ENCODE assay signal across 8 cellular contexts in the genomic region with DNA sequence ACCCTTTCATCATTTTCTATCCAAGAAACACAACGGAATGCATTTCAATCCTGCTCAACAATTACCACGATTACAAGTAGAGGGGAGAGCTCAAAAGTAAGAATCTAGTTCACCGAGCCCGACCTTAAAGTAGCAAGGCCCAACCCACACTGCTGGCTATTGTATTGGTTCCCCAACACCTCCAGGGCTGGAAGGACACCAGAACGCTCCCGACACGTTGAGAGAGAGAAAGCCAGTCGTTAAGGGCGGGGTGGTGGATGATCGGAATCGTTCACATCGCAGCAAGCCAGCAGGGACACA. TPM values are rescaled to one million over a fixed set of nuclear protein-coding genes. Genes with fewer than 3 reads are reported as not detected.
DNase-seq lines count a peak whose midpoint lies in the region; TF ChIP-seq lines count a peak whose summit lies in the region.

No MANE protein-coding gene starts in this region.

- peak overlapping the region; percentile 90 for H3K4me3 Mint-ChIP-seq in activated naive CD4-positive, alpha-beta T cell treated with anti-CD3 and anti-CD28 coated beads, Interleukin-2, amount 50 U/mL, for 24 hours
- H3K4me3 Mint-ChIP-seq in activated CD4-positive, alpha-beta memory T cell treated with anti-CD3 and anti-CD28 coated beads for 36 hours: peak overlapping the region; percentile 88
- peak overlapping the region; percentile 83 to 92 (median 89) for H3K4me3 Mint-ChIP-seq in immature natural killer cell

- no peaks in the 10 kb centered on the region for H3K9me3 ChIP-seq in stomach smooth muscle (ENCODE audit: control insufficient read depth in 2 of 2, low read length in 2 of 2)

- intact Hi-C loops in activated CD4-positive, alpha-beta memory T cell treated with anti-CD3 and anti-CD28 coated beads for 36 hours (cut with micrococcal nuclease): no loop called here

- peak overlapping the region; percentile 86 for H3K27ac Mint-ChIP-seq in activated naive CD4-positive, alpha-beta T cell treated with anti-CD3 and anti-CD28 coated beads, Interleukin-2, amount 50 U/mL, for 24 hours
- H3K27ac Mint-ChIP-seq in activated CD4-positive, alpha-beta memory T cell treated with anti-CD3 and anti-CD28 coated beads for 36 hours: peak overlapping the region; percentile 81
- peak overlapping the region; percentile 83 to 94 (median 90) for H3K27ac Mint-ChIP-seq in immature natural killer cell

- no peak for DNase-seq in activated naive CD4-positive, alpha-beta T cell (lab: John Stamatoyannopoulos, UW)
- no peak for DNase-seq in activated CD4-positive, alpha-beta memory T cell treated with anti-CD3 and anti-CD28 coated beads for 36 hours
- DNase-seq in immature natural killer cell: no peak
- DNase-seq in GM13976 (ENCODE audit: low spot score): no peak
- no peak for DNase-seq in inferior parietal cortex (ENCODE audit: extremely low spot score)
- DNase-seq in occipital lobe (lab: John Stamatoyannopoulos, UW): no peak

- no peaks in the 10 kb centered on the region for H3K27me3 Mint-ChIP-seq in activated naive CD4-positive, alpha-beta T cell treated with anti-CD3 and anti-CD28 coated beads, Interleukin-2, amount 50 U/mL, for 24 hours
- H3K27me3 Mint-ChIP-seq in activated CD4-positive, alpha-beta memory T cell treated with anti-CD3 and anti-CD28 coated beads for 36 hours: no peaks in the 10 kb centered on the region
- peaks cover 8 to 15% (median 10%) of the 10 kb centered on the region in 3 donors for H3K27me3 Mint-ChIP-seq in immature natural killer cell (ENCODE audit: low read depth in 3 of 3)

- H3K9ac ChIP-seq in stomach smooth muscle (ENCODE audit: low read length in 2 of 2): peak overlapping the region; percentile 81 to 91

- no peak for TF ChIP-seq CTCF in GM13976 (IDR thresholded peaks at IDR 0.05; ENCODE audit: borderline replicate concordance, control extremely low read depth, extremely low read depth, insufficient read depth, missing control alignments)

- CTCF ChIA-PET in activated CD4-positive, alpha-beta memory T cell treated with anti-CD3 and anti-CD28 coated beads for 36 hours (lab: Charles Lee): interaction anchor here (0.7 kb wide), 1 partner anchor 19 kb away, joined by 3 read pairs; no protein-coding TSS in a partner anchor

- peaks cover 10% of the 10 kb centered on the region for H3K4me1 ChIP-seq in stomach smooth muscle (ENCODE audit: control insufficient read depth, insufficient read depth, low read length)

- H3K9me3 Mint-ChIP-seq in activated naive CD4-positive, alpha-beta T cell treated with anti-CD3 and anti-CD28 coated beads, Interleukin-2, amount 50 U/mL, for 24 hours: no peaks in the 10 kb centered on the region
- H3K9me3 Mint-ChIP-seq in activated CD4-positive, alpha-beta memory T cell treated with anti-CD3 and anti-CD28 coated beads for 36 hours: no peaks in the 10 kb centered on the region
- H3K9me3 Mint-ChIP-seq in immature natural killer cell: no peaks in the 10 kb centered on the region

- H3K36me3 ChIP-seq in stomach smooth muscle (ENCODE audit: control insufficient read depth in 2 of 2, insufficient read depth in 2 of 2, low read length in 2 of 2): no peaks in the 10 kb centered on the region

- no peak overlapping the region for H3K27ac ChIP-seq in stomach smooth muscle (ENCODE audit: low read length)

- H3K4me3 ChIP-seq in stomach smooth muscle (ENCODE audit: low read length in 2 of 2): peak overlapping the region; percentile 92 to 96

- no peaks in the 10 kb centered on the region for H3K27me3 ChIP-seq in stomach smooth muscle (ENCODE audit: control insufficient read depth in 1 of 2, insufficient read depth in 2 of 2, low read length in 2 of 2)

- in situ Hi-C loops in GM13976 (cut with MboI; ENCODE audit: low sequenced_read_pairs, unreplicated experiment): no loop called here

- POLR2A ChIA-PET in activated CD4-positive, alpha-beta memory T cell treated with anti-CD3 and anti-CD28 coated beads for 36 hours (lab: Charles Lee): no interaction called here

- H3K36me3 Mint-ChIP-seq in activated naive CD4-positive, alpha-beta T cell treated with anti-CD3 and anti-CD28 coated beads, Interleukin-2, amount 50 U/mL, for 24 hours: no peaks in the 10 kb centered on the region
- peaks cover 14% of the 10 kb centered on the region for H3K36me3 Mint-ChIP-seq in activated CD4-positive, alpha-beta memory T cell treated with anti-CD3 and anti-CD28 coated beads for 36 hours
- no peaks in the 10 kb centered on the region for H3K36me3 Mint-ChIP-seq in immature natural killer cell

- H3K4me1 Mint-ChIP-seq in activated naive CD4-positive, alpha-beta T cell treated with anti-CD3 and anti-CD28 coated beads, Interleukin-2, amount 50 U/mL, for 24 hours: peaks cover 46% of the 10 kb centered on the region
- peaks cover 26% of the 10 kb centered on the region for H3K4me1 Mint-ChIP-seq in activated CD4-positive, alpha-beta memory T cell treated with anti-CD3 and anti-CD28 coated beads for 36 hours (ENCODE audit: low read depth)
- H3K4me1 Mint-ChIP-seq in immature natural killer cell: peaks cover 36 to 46% of the 10 kb centered on the region in 2 donors

RNA-seq across cellular contexts. Expression of a gene that starts 0.7 kb away (rescaled TPM):
- 100 to 1,000 TPM; 174 TPM for total RNA-seq in activated CD4-positive, alpha-beta memory T cell treated with anti-CD3 and anti-CD28 coated beads for 36 hours
- 10 to 100 TPM in 1 of 3 donors, 1 to 10 TPM in 2; 9.1 to 22.1 (median 9.4) TPM for polyA plus RNA-seq in immature natural killer cell
- total RNA-seq in occipital lobe: 186 TPM
